Comparison of ENCODE assay signal across 8 cellular contexts in genomic region chr4:167021545-167022155, GRCh38.
DNase-seq lines count a peak whose midpoint lies in the region; ATAC-seq and TF ChIP-seq lines count a peak whose summit lies in the region.

No MANE protein-coding gene starts in this region.

- H3K4me1 Mint-ChIP-seq in CD4-positive, alpha-beta T cell (ENCODE audit: low read depth): no peaks in the 10 kb centered on the region

- H3K27me3 ChIP-seq in CD4-positive, alpha-beta T cell (ENCODE audit: control insufficient read depth, insufficient read depth, low read length): no peaks in the 10 kb centered on the region
- no peaks in the 10 kb centered on the region for H3K27me3 ChIP-seq in PC-9 (ENCODE audit: insufficient read depth, low read depth)
- no peaks in the 10 kb centered on the region for H3K27me3 ChIP-seq in gastroesophageal sphincter
- H3K27me3 ChIP-seq in parathyroid adenoma (ENCODE audit: control insufficient read depth, insufficient read depth, low read length): no peaks in the 10 kb centered on the region
- no peaks in the 10 kb centered on the region for H3K27me3 ChIP-seq in vagina

- no peaks in the 10 kb centered on the region for H3K9me2 ChIP-seq in PC-9 (ENCODE audit: insufficient read depth)

- TF ChIP-seq POLR2A in gastroesophageal sphincter (IDR thresholded peaks at IDR 0.05): no peak
- TF ChIP-seq POLR2A in vagina (IDR thresholded peaks at IDR 0.05): no peak

- no peak for ATAC-seq in CD4-positive, alpha-beta T cell (ENCODE audit: poor library complexity)
- ATAC-seq in GM18873 (IDR thresholded peaks at IDR 0.05; ENCODE audit: low FRiP score, unreplicated experiment) (peak; percentile 61), HG03432 (IDR thresholded peaks at IDR 0.05; ENCODE audit: unreplicated experiment) (peak; percentile 70), gastroesophageal sphincter (no peak)

- H3K79me2 ChIP-seq in PC-9 (ENCODE audit: low read depth) (no peaks in the 10 kb centered on the region), parathyroid adenoma (no peaks in the 10 kb centered on the region)

- no TSS peak for BruUV-seq in PC-9 (replicated peaks; lab: Mats Ljungman, UMichigan)

- no peaks in the 10 kb centered on the region for H3F3A ChIP-seq in PC-9 (ENCODE audit: insufficient read depth, low read depth)

- H3K27ac ChIP-seq in CD4-positive, alpha-beta T cell (ENCODE audit: low read depth, low read length): no peak overlapping the region
- H3K27ac ChIP-seq in PC-9: no peak overlapping the region
- no peak overlapping the region for H3K27ac ChIP-seq in gastroesophageal sphincter
- H3K27ac ChIP-seq in parathyroid adenoma: no peak overlapping the region
- H3K27ac ChIP-seq in vagina: no peak overlapping the region

- no peak overlapping the region for H3K4me3 Mint-ChIP-seq in CD4-positive, alpha-beta T cell

- H2AFZ ChIP-seq in PC-9: no peak overlapping the region
- H2AFZ ChIP-seq in parathyroid adenoma: no peak overlapping the region

- H3K36me3 Mint-ChIP-seq in CD4-positive, alpha-beta T cell (ENCODE audit: low read depth): no peaks in the 10 kb centered on the region

- H3K9ac ChIP-seq in parathyroid adenoma: no peak overlapping the region

- 24 to 27% methylated on average over 9 to 11 of the region's 11 CpGs for WGBS in gastroesophageal sphincter (ENCODE audit: low coverage in 1 of 2), 2 donors

- no peak for TF ChIP-seq EP300 in gastroesophageal sphincter (IDR thresholded peaks at IDR 0.05)

- peak; percentile 77 for TF ChIP-seq CTCF in CD4-positive, alpha-beta T cell (IDR thresholded peaks at IDR 0.05)
- peak; percentile 87 for TF ChIP-seq CTCF in PC-9 (conservative IDR thresholded peaks at IDR 0.05)
- peak; percentile 34 to 76 (median 58) for TF ChIP-seq CTCF in gastroesophageal sphincter (IDR thresholded peaks at IDR 0.05)
- peak; percentile 66 for TF ChIP-seq CTCF in parathyroid adenoma (IDR thresholded peaks at IDR 0.05)
- TF ChIP-seq CTCF in vagina (IDR thresholded peaks at IDR 0.05): peak; percentile 37 to 41 (median 38)

- H3K36me3 ChIP-seq in PC-9 (ENCODE audit: low read depth): no peaks in the 10 kb centered on the region
- no peaks in the 10 kb centered on the region for H3K36me3 ChIP-seq in gastroesophageal sphincter
- H3K36me3 ChIP-seq in parathyroid adenoma (ENCODE audit: control insufficient read depth, insufficient read depth, low read length): no peaks in the 10 kb centered on the region
- H3K36me3 ChIP-seq in vagina: no peaks in the 10 kb centered on the region

- H3K9me3 Mint-ChIP-seq in CD4-positive, alpha-beta T cell: no peaks in the 10 kb centered on the region

- CTCF ChIA-PET in CD4-positive, alpha-beta T cell (lab: Charles Lee): no interaction called here
- CTCF ChIA-PET in PC-9 (lab: Charles Lee): no interaction called here

- H3K4me1 ChIP-seq in PC-9 (replicated peaks; ENCODE audit: insufficient read depth) (no peaks in the 10 kb centered on the region), gastroesophageal sphincter (no peaks in the 10 kb centered on the region), parathyroid adenoma (no peaks in the 10 kb centered on the region), vagina (no peaks in the 10 kb centered on the region)

- H4K20me1 ChIP-seq in PC-9 (ENCODE audit: insufficient read depth): no peaks in the 10 kb centered on the region

- H3K9me3 ChIP-seq in CD4-positive, alpha-beta T cell (ENCODE audit: control insufficient read depth, low read length): no peaks in the 10 kb centered on the region
- H3K9me3 ChIP-seq in PC-9 (ENCODE audit: insufficient read depth, low read depth): no peaks in the 10 kb centered on the region
- no peaks in the 10 kb centered on the region for H3K9me3 ChIP-seq in gastroesophageal sphincter
- H3K9me3 ChIP-seq in parathyroid adenoma (ENCODE audit: control insufficient read depth, low read length): no peaks in the 10 kb centered on the region
- H3K9me3 ChIP-seq in vagina: no peaks in the 10 kb centered on the region

- POLR2A ChIA-PET in CD4-positive, alpha-beta T cell (lab: Charles Lee): no interaction called here
- POLR2A ChIA-PET in PC-9 (lab: Charles Lee; ENCODE audit: unreplicated experiment): no interaction called here

- H3K4me2 ChIP-seq in PC-9: no peak overlapping the region
- no peak overlapping the region for H3K4me2 ChIP-seq in parathyroid adenoma (ENCODE audit: low read length)

- no peaks in the 10 kb centered on the region for H3K27me3 Mint-ChIP-seq in CD4-positive, alpha-beta T cell

- peak in 9 of 10 experiments; percentile 0 to 55 (median 21) for DNase-seq in CD4-positive, alpha-beta T cell
- DNase-seq in PC-9: peak in 1 of 2 experiments; percentile 61
- peak; percentile 1 for DNase-seq in activated T-helper 1 cell treated with Interleukin-2 at 50 U/mL for 16 hours (ENCODE audit: low read depth)
- no peak for DNase-seq in vagina (ENCODE audit: extremely low spot score in 2 of 2)

- no peak overlapping the region for H3K4me3 ChIP-seq in PC-9
- no peak overlapping the region for H3K4me3 ChIP-seq in gastroesophageal sphincter
- H3K4me3 ChIP-seq in parathyroid adenoma (ENCODE audit: low read depth, low read length): no peak overlapping the region
- no peak overlapping the region for H3K4me3 ChIP-seq in vagina

- H3K27ac Mint-ChIP-seq in CD4-positive, alpha-beta T cell: no peak overlapping the region

- intact Hi-C loops in CD4-positive, alpha-beta T cell (cut with DNase I, micrococcal nuclease): loop anchor here (5.0 to 10.0 kb wide), 4 partner anchors 1053 to 1531 kb away; no protein-coding TSS in a partner anchor
- intact Hi-C loops in PC-9 (cut with micrococcal nuclease; ENCODE audit: unreplicated experiment) (loop anchor here (1.0 to 5.0 kb wide), 5 partner anchors 211 to 1133 kb away; partner anchors contain the start of gene SPOCK3), vagina (cut with DNase I) (no loop called here)

Comparison
In these comparisons a context has a peak if more than half of its experiments do, and no peak if none do; other contexts are left out.
1. ATAC-seq: peak in GM18873 (single experiment) and HG03432 (single experiment); none in CD4-positive, alpha-beta T cell (single experiment) and gastroesophageal sphincter (single experiment).
2. DNase-seq: peak in CD4-positive, alpha-beta T cell (9 of 10) and activated T-helper 1 cell treated with Interleukin-2 at 50 U/mL for 16 hours (single experiment); none in vagina (0 of 2).
3. Peak in every context shown above with its lines, with median percentiles within 50 percentile points of each other: CTCF ChIP-seq.